ENCODE assay signal across 8 cellular contexts in genomic region chr7:4641091-4641666, GRCh38. TPM values are rescaled to one million over a fixed set of nuclear protein-coding genes. Genes with fewer than 3 reads are reported as not detected.
DNase-seq lines count a peak whose midpoint lies in the region; ATAC-seq and TF ChIP-seq lines count a peak whose summit lies in the region.

No MANE protein-coding gene starts in this region.

- POLR2A ChIA-PET in naive thymus-derived CD4-positive, alpha-beta T cell (lab: Charles Lee) = interaction anchor here (0.7 to 2.6 kb wide), 18 partner anchors 9 to 404 kb away, joined by 3 to 113 read pairs (median 5); partner anchors contain the start of genes AP5Z1, FOXK1 and RBAK

- BruUV-seq in mammary epithelial cell (replicated peaks; lab: Mats Ljungman, UMichigan) = no TSS peak

- no peaks in the 10 kb centered on the region for H3K36me3 Mint-ChIP-seq in naive thymus-derived CD4-positive, alpha-beta T cell

- 50% methylated on average over 11 of the region's 18 CpGs for WGBS in mammary epithelial cell (ENCODE audit: low coverage, missing lambda C conversion rate)

- peak overlapping the region in 8 of 9 donors; percentile 10 to 89 (median 68) for H3K27ac Mint-ChIP-seq in naive thymus-derived CD4-positive, alpha-beta T cell

- dilution Hi-C loops in mammary epithelial cell (cut with HindIII; ENCODE audit: low sequenced_read_pairs) = no loop called here

- DNase-seq in GM12864 (ENCODE audit: low read depth) (no peak), HL-60 (ENCODE audit: low read depth in 1 of 2, low spot score in 1 of 2) (no peak), mammary epithelial cell (no peak), 8988T (no peak), erythroblast (lab: John Stamatoyannopoulos, UW) (no peak), OCI-M2 (lab: John Stamatoyannopoulos, UW; ENCODE audit: unreplicated experiment) (no peak), MV-4-11 (lab: John Stamatoyannopoulos, UW) (no peak)
- no peak for DNase-seq in naive thymus-derived CD4-positive, alpha-beta T cell

- no peaks in the 10 kb centered on the region for H4K20me1 ChIP-seq in mammary epithelial cell (ENCODE audit: insufficient read depth, low read length)

- peak; percentile 22 for ATAC-seq in naive thymus-derived CD4-positive, alpha-beta T cell

- H3K4me3 ChIP-seq in GM12864 (ENCODE audit: low read depth, low read length) (peak overlapping the region; percentile 70), HL-60 (replicated peaks; ENCODE audit: insufficient read depth, low read length) (peak overlapping the region; percentile 38), mammary epithelial cell (replicated peaks in 1 of 3; ENCODE audit: insufficient read depth in 1 of 3, low read depth in 2 of 3, low read length in 3 of 3) (peak overlapping the region; percentile 49 to 58 (median 54))
- peak overlapping the region; percentile 74 for H3K4me3 ChIP-seq in naive thymus-derived CD4-positive, alpha-beta T cell (ENCODE audit: low read length)

- no peak overlapping the region for H3K9ac ChIP-seq in mammary epithelial cell (ENCODE audit: insufficient read depth, low read length)

- no peak for TF ChIP-seq POLR2A in erythroblast (IDR thresholded peaks at IDR 0.05; ENCODE audit: low read length)

- no peaks in the 10 kb centered on the region for H3K79me2 ChIP-seq in mammary epithelial cell (ENCODE audit: insufficient read depth, low read length)

- in situ Hi-C loops in mammary epithelial cell (cut with MboI; ENCODE audit: low sequenced_read_pairs in 2 of 2) = loop anchor here in 1 of 2 donors (25.0 kb wide), 1 partner anchor 1779 kb away; no protein-coding TSS in a partner anchor

- peak overlapping the region; percentile 62 to 89 (median 78) for H3K4me3 Mint-ChIP-seq in naive thymus-derived CD4-positive, alpha-beta T cell

- no peaks in the 10 kb centered on the region for H3K27me3 Mint-ChIP-seq in naive thymus-derived CD4-positive, alpha-beta T cell

- peaks cover 6% of the 10 kb centered on the region for H3K4me1 ChIP-seq in mammary epithelial cell (ENCODE audit: insufficient read depth, low read length)
- H3K4me1 ChIP-seq in naive thymus-derived CD4-positive, alpha-beta T cell (ENCODE audit: control insufficient read depth in 2 of 2, insufficient read depth in 2 of 2, low read length in 2 of 2) = peaks cover 7 to 10% of the 10 kb centered on the region in 2 donors

- TF ChIP-seq CTCF in GM12864 (IDR thresholded peaks at IDR 0.05; ENCODE audit: low read depth, low read length, missing control alignments) = no peak
- TF ChIP-seq CTCF in HL-60 (IDR thresholded peaks at IDR 0.05; ENCODE audit: insufficient read depth, low read length) = no peak
- TF ChIP-seq CTCF in mammary epithelial cell (conservative IDR thresholded peaks at IDR 0.05 in 1 of 2, IDR thresholded peaks at IDR 0.05 in 1 of 2; ENCODE audit: extremely low read depth in 1 of 2, insufficient read depth in 1 of 2, low read depth in 1 of 2, low read length in 2 of 2) = no peak

- H3K4me2 ChIP-seq in mammary epithelial cell (ENCODE audit: insufficient read depth, low read depth, low read length) = peak overlapping the region; percentile 99

- peak overlapping the region; percentile 93 for H2AFZ ChIP-seq in mammary epithelial cell (ENCODE audit: low read depth, low read length)

- H3K9me3 ChIP-seq in mammary epithelial cell (replicated peaks; ENCODE audit: insufficient read depth, low read length) = no peaks in the 10 kb centered on the region
- H3K9me3 ChIP-seq in naive thymus-derived CD4-positive, alpha-beta T cell (ENCODE audit: control insufficient read depth in 2 of 3, low read length in 3 of 3) = no peaks in the 10 kb centered on the region

- peaks cover 5 to 26% (median 13%) of the 10 kb centered on the region in 7 donors for H3K4me1 Mint-ChIP-seq in naive thymus-derived CD4-positive, alpha-beta T cell

- H3K27me3 ChIP-seq in HL-60 (ENCODE audit: insufficient read depth, poor library complexity, severe bottlenecking) = no peaks in the 10 kb centered on the region
- no peaks in the 10 kb centered on the region for H3K27me3 ChIP-seq in mammary epithelial cell (ENCODE audit: insufficient read depth, low read length)
- no peaks in the 10 kb centered on the region for H3K27me3 ChIP-seq in naive thymus-derived CD4-positive, alpha-beta T cell (ENCODE audit: control insufficient read depth in 2 of 2, insufficient read depth in 2 of 2, low read length in 2 of 2)

- H3K27ac ChIP-seq in HL-60 (replicated peaks) (peak overlapping the region; percentile 92), mammary epithelial cell (ENCODE audit: insufficient read depth, low read depth, low read length) (no peak overlapping the region)
- H3K27ac ChIP-seq in naive thymus-derived CD4-positive, alpha-beta T cell (ENCODE audit: low read depth, low read length) = peak overlapping the region; percentile 87

- CTCF ChIA-PET in mammary epithelial cell (lab: Charles Lee; ENCODE audit: low non-redundant PET) = no interaction called here
- CTCF ChIA-PET in naive thymus-derived CD4-positive, alpha-beta T cell (lab: Charles Lee) = interaction anchor here (0.6 to 1.9 kb wide), 9 partner anchors 40 to 332 kb away, joined by 3 to 13 read pairs (median 4); partner anchors contain the start of genes AP5Z1 and FOXK1

- no peaks in the 10 kb centered on the region for H3K36me3 ChIP-seq in mammary epithelial cell (ENCODE audit: insufficient read depth, low read length)
- no peaks in the 10 kb centered on the region for H3K36me3 ChIP-seq in naive thymus-derived CD4-positive, alpha-beta T cell (ENCODE audit: control insufficient read depth in 2 of 3, insufficient read depth in 3 of 3, low read length in 3 of 3)

- H3K9me3 Mint-ChIP-seq in naive thymus-derived CD4-positive, alpha-beta T cell = peaks cover 0 to 2% (median 0%) of the 10 kb centered on the region in 11 donors

- intact Hi-C loops in mammary epithelial cell (cut with micrococcal nuclease) = loop anchor here (1.0 kb wide), 3 partner anchors 43 to 113 kb away; no protein-coding TSS in a partner anchor
- intact Hi-C loops in naive thymus-derived CD4-positive, alpha-beta T cell (cut with micrococcal nuclease) = loop anchor here (1.0 to 5.0 kb wide), 10 partner anchors 30 to 404 kb away; partner anchors contain the start of genes AP5Z1 (in 2 of the 2), FOXK1 (in 2 of the 2), RADIL (in 1 of the 2) and RBAK (in 1 of the 2)

RNA-seq across cellular contexts. Expression of gene FOXK1, which starts 40.9 kb away (rescaled TPM):
- total RNA-seq in mammary epithelial cell = 10 to 100 TPM; 32.7 to 48.2 TPM
- 10.2 TPM for polyA plus RNA-seq in mammary epithelial cell
- polyA minus RNA-seq in mammary epithelial cell = 46.5 TPM
- total RNA-seq in naive thymus-derived CD4-positive, alpha-beta T cell = 10 to 100 TPM; 37.7 to 69.0 (median 56.9) TPM
- polyA plus RNA-seq in naive thymus-derived CD4-positive, alpha-beta T cell = 1 to 10 TPM; 3.6 to 6.6 TPM
